35 cellular contexts compared by ENCODE assay signal in genomic region chr6:156725712-156726111, GRCh38.
"Had no signal": no experiment of that assay in that cellular context is flagged by ENCODE, and none has a peak within 500 bp of the region (broad histone marks: within the 10 kb centered on the region; RNA-seq: fewer than 3 reads in every experiment).

No MANE protein-coding gene starts in this region.

- H3K27me3 ChIP-seq: MG63 had no signal

- H3K4me3 ChIP-seq: MG63 had no signal

- DNase-seq: Karpas-422, Kasumi-1, MG63, MM.1S, MV-4-11, NCI-H1048, NCI-H1092, NCI-H1092 treated with DMSO at 0.1 percent for 48 hours, NCI-H1105, NCI-H1105 treated with DMSO at 0.1 percent for 48 hours, NCI-H1417, NCI-H1417 treated with DMSO at 0.1 percent for 48 hours, NCI-H1436, NCI-H1436 treated with DMSO at 0.1 percent for 48 hours, NCI-H146, NCI-H1694, NCI-H1694 treated with DMSO at 0.1 percent for 48 hours, NCI-H187, NCI-H187 treated with DMSO at 0.1 percent for 48 hours, NCI-H1930, NCI-H2029, NCI-H2029 treated with DMSO at 0.1 percent for 48 hours, NCI-H2081, NCI-H2081 treated with DMSO at 0.1 percent for 48 hours, NCI-H2107, NCI-H2171, NCI-H2171 treated with DMSO at 0.1 percent for 48 hours, NCI-H2227 treated with DMSO at 0.1 percent for 48 hours, NCI-H345, NCI-H446, NCI-H446 treated with DMSO at 0.1 percent for 48 hours, NCI-H510A, NCI-H510A treated with DMSO at 0.1 percent for 48 hours, NCI-H524, NCI-H524 treated with DMSO at 0.1 percent for 48 hours had no signal

- H3K9me3 ChIP-seq: MG63 had no signal

- H3K36me3 ChIP-seq: MG63 had no signal
